11 cellular contexts compared by ENCODE assay signal in the genomic region with DNA sequence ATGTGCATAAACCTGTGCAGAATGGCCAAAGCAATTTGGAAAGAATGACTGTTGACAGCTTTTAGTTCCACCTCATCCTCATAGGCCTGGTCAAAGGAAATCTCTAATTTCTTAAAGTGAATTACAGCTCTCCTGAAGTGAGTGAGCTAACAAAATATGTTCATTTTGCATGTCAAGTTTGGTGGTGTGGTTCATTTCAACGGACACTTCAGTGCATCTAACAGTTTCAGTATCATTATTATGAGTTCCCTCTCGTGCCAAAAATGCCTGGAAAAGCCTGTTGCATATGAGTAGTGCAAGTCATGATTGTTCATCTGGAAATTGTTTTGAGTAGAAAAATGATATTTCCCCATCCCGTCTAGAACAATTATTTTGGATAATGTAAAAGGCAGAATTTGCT. TPM values are rescaled to one million over a fixed set of nuclear protein-coding genes. Genes with fewer than 3 reads are reported as not detected.
DNase-seq lines count a peak whose midpoint lies in the region; ATAC-seq and TF ChIP-seq lines count a peak whose summit lies in the region.
"Had no signal": no experiment of that assay in that cellular context is flagged by ENCODE, and none has a peak within 500 bp of the region (broad histone marks: within the 10 kb centered on the region; RNA-seq: fewer than 3 reads in every experiment).

No MANE protein-coding gene starts in this region.

- H3K36me3 ChIP-seq in GM06990 (ENCODE audit: control insufficient read depth, insufficient read depth, low read length) (no peaks in the 10 kb centered on the region), adipocyte (ENCODE audit: control insufficient read depth, insufficient read depth, low read length, severe bottlenecking) (no peaks in the 10 kb centered on the region)
- H3K36me3 ChIP-seq: HAP-1, SJSA1 had no signal

- no peak for TF ChIP-seq CTCF in GM06990 (IDR thresholded peaks at IDR 0.05; ENCODE audit: insufficient read depth, low read length, poor library complexity, severe bottlenecking)

- no peaks in the 10 kb centered on the region for H3K9me3 Mint-ChIP-seq in activated T-cell treated with anti-CD3 and anti-CD28 coated beads, Interleukin-2, amount 50 U/mL, for 4 hours

- no peak overlapping the region for H3K9ac ChIP-seq in adipocyte (ENCODE audit: low read length)

- peaks cover 19% of the 10 kb centered on the region for H3K4me1 ChIP-seq in adipocyte (ENCODE audit: control insufficient read depth, insufficient read depth, low read length)
- H3K4me1 ChIP-seq: HAP-1 had no signal

- H3K36me3 Mint-ChIP-seq in activated T-cell treated with anti-CD3 and anti-CD28 coated beads, Interleukin-2, amount 50 U/mL, for 4 hours (ENCODE audit: insufficient read depth): no peaks in the 10 kb centered on the region

- H3K27me3 Mint-ChIP-seq in activated T-cell treated with anti-CD3 and anti-CD28 coated beads, Interleukin-2, amount 50 U/mL, for 4 hours (ENCODE audit: low read depth): no peaks in the 10 kb centered on the region

- H3K4me3 Mint-ChIP-seq in activated T-cell treated with anti-CD3 and anti-CD28 coated beads, Interleukin-2, amount 50 U/mL, for 4 hours: no peak overlapping the region

- H3K9me3 ChIP-seq in adipocyte (ENCODE audit: control insufficient read depth, low read length): no peaks in the 10 kb centered on the region
- H3K9me3 ChIP-seq: HAP-1, SJSA1 had no signal

- ATAC-seq in GM19351 (IDR thresholded peaks at IDR 0.05; ENCODE audit: unreplicated experiment): peak; percentile 71
- peak; percentile 71 for ATAC-seq in HG02885 (IDR thresholded peaks at IDR 0.05; ENCODE audit: poor library complexity, unreplicated experiment)
- ATAC-seq in activated T-cell treated with anti-CD3 and anti-CD28 coated beads, Interleukin-2, amount 50 U/mL, for 4 hours: no peak

- H3K27me3 ChIP-seq in GM06990 (replicated peaks; ENCODE audit: control insufficient read depth, insufficient read depth, low read length) (no peaks in the 10 kb centered on the region), adipocyte (replicated peaks; ENCODE audit: control insufficient read depth, insufficient read depth, low read length) (no peaks in the 10 kb centered on the region)
- H3K27me3 ChIP-seq: SJSA1 had no signal

- DNase-seq in GM06990 (ENCODE audit: extremely low read depth, insufficient read length) (peak; percentile 59), adipocyte (ENCODE audit: low read depth) (peak; percentile 88), islet precursor cell (no peak), NCI-H510A treated with DMSO at 0.1 percent for 48 hours (lab: John Stamatoyannopoulos, UW) (no peak)
- DNase-seq in stimulated activated CD4-positive, alpha-beta T cell treated with anti-CD3 and anti-CD28 coated beads, Interleukin-4, amount 100 ng/mL, for 1 hour: no peak
- DNase-seq in activated T-cell treated with anti-CD3 and anti-CD28 coated beads, Interleukin-2, amount 50 U/mL, for 4 hours: no peak
- DNase-seq: COR-L47 had no signal

- H3K4me3 ChIP-seq in GM06990 (replicated peaks; ENCODE audit: low read depth, low read length): peak overlapping the region; percentile 7; the same call in 1 of the 2 replicates
- peak overlapping the region; percentile 43 for H3K4me3 ChIP-seq in adipocyte (ENCODE audit: low read length)
- H3K4me3 ChIP-seq: HAP-1, SJSA1 had no signal

- no peaks in the 10 kb centered on the region for H3K4me1 Mint-ChIP-seq in activated T-cell treated with anti-CD3 and anti-CD28 coated beads, Interleukin-2, amount 50 U/mL, for 4 hours (ENCODE audit: low read depth)

RNA-seq across cellular contexts. Expression of a gene that starts 53.2 kb away (rescaled TPM):
- not detected for total RNA-seq in activated T-cell treated with anti-CD3 and anti-CD28 coated beads, Interleukin-2, amount 50 U/mL, for 4 hours
- total RNA-seq: SJSA1 had no signal

Comparison
In these comparisons a context has a peak if more than half of its experiments do, and no peak if none do; other contexts are left out.
1. DNase-seq: peak in GM06990 (single experiment) and adipocyte (single experiment); none in stimulated activated CD4-positive, alpha-beta T cell treated with anti-CD3 and anti-CD28 coated beads, Interleukin-4, amount 100 ng/mL, for 1 hour (single experiment), islet precursor cell (single experiment), activated T-cell treated with anti-CD3 and anti-CD28 coated beads, Interleukin-2, amount 50 U/mL, for 4 hours (single experiment) and NCI-H510A treated with DMSO at 0.1 percent for 48 hours (single experiment).
2. ATAC-seq: peak in GM19351 (single experiment) and HG02885 (single experiment); none in activated T-cell treated with anti-CD3 and anti-CD28 coated beads, Interleukin-2, amount 50 U/mL, for 4 hours (0 of 2).